9 cellular contexts compared by ENCODE assay signal in the genomic region with DNA sequence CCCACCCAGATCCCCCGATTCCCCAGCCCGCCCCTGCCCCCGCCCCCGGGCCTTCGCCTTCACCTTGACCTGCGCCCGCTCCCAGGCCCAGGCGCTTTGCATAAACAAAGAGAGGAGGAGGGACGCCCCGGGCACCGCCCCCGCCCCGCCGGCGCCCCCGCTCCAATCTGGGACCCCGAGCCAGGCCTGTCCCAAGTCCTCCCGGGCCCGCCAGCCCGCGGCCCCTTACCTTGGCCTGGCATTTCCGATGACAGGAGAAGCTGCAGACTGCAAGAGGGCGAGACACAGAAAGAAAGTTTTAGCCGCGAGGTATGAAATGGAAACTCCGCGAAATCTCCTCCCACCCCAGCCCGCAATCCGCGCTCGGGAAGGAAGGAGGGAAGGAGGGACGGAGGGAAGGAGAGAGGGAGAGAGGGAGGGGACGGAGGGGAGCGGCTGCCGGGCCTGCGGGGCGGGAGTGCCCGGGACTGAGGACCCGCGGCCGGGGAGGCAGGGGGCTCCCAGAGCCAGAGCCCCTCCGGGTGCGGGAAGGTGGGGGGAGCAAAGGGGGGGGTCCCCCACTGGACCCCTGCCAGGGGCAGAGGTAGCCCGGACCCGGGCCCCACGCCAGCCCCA. TPM values are rescaled to one million over a fixed set of nuclear protein-coding genes. Genes with fewer than 3 reads are reported as not detected.
DNase-seq lines count a peak whose midpoint lies in the region; ATAC-seq, FAIRE-seq and TF ChIP-seq lines count a peak whose summit lies in the region.
"Had no signal": no experiment of that assay in that cellular context is flagged by ENCODE, and none has a peak within 500 bp of the region (broad histone marks: within the 10 kb centered on the region; RNA-seq: fewer than 3 reads in every experiment).

No MANE protein-coding gene starts in this region.

- H3K27me3 Mint-ChIP-seq in activated naive CD4-positive, alpha-beta T cell treated with anti-CD3 and anti-CD28 coated beads, Interleukin-2, amount 10 ng/mL, durations not matched to agents 7 days and 5 days, result peaks cover 20% of the 10 kb centered on the region

- peak overlapping the region; percentile 60 for H3K4me3 ChIP-seq in choroid plexus epithelial cell (ENCODE audit: low read depth, low read length)
- peak overlapping the region; percentile 53 to 67 for H3K4me3 ChIP-seq in kidney (ENCODE audit: low read length in 2 of 2)

- CTCF ChIA-PET in activated naive CD4-positive, alpha-beta T cell treated with anti-CD3 and anti-CD28 coated beads, Interleukin-2, amount 10 ng/mL, durations not matched to agents 7 days and 5 days (lab: Charles Lee), result no interaction called here

- no peaks in the 10 kb centered on the region for H3K36me3 ChIP-seq in kidney (ENCODE audit: control insufficient read depth in 1 of 2, insufficient read depth in 2 of 2, low read length in 2 of 2)

- no peaks in the 10 kb centered on the region for H3K4me1 Mint-ChIP-seq in activated naive CD4-positive, alpha-beta T cell treated with anti-CD3 and anti-CD28 coated beads, Interleukin-2, amount 10 ng/mL, durations not matched to agents 7 days and 5 days

- peak overlapping the region; percentile 74 to 85 for H3K27ac ChIP-seq in kidney (ENCODE audit: low read depth in 2 of 2, low read length in 2 of 2)

- no peak for FAIRE-seq in kidney (lab: Jason Lieb, UNC)
- FAIRE-seq: islet of Langerhans had no signal

- no peak overlapping the region for H3K4me3 Mint-ChIP-seq in activated naive CD4-positive, alpha-beta T cell treated with anti-CD3 and anti-CD28 coated beads, Interleukin-2, amount 10 ng/mL, durations not matched to agents 7 days and 5 days

- TF ChIP-seq CTCF in choroid plexus epithelial cell (conservative IDR thresholded peaks at IDR 0.05; ENCODE audit: low read depth, low read length), result no peak
- TF ChIP-seq CTCF in kidney (IDR thresholded peaks at IDR 0.05; ENCODE audit: borderline replicate concordance, extremely low read depth, insufficient read depth), result no peak

- H3K36me3 Mint-ChIP-seq in activated naive CD4-positive, alpha-beta T cell treated with anti-CD3 and anti-CD28 coated beads, Interleukin-2, amount 10 ng/mL, durations not matched to agents 7 days and 5 days, result no peaks in the 10 kb centered on the region

- peaks cover 36 to 37% of the 10 kb centered on the region in 2 donors for H3K4me1 ChIP-seq in kidney (ENCODE audit: control insufficient read depth in 1 of 2, insufficient read depth in 1 of 2, low read depth in 1 of 2, low read length in 2 of 2)

- H3K9me3 ChIP-seq in kidney (ENCODE audit: control insufficient read depth in 1 of 2, low read length in 2 of 2), result no peaks in the 10 kb centered on the region

- peak overlapping the region; percentile 27 to 66 for H3K9ac ChIP-seq in kidney (ENCODE audit: low read length in 2 of 2)

- DNase-seq in HuH-7 (ENCODE audit: low spot score) (peak; percentile 54), choroid plexus epithelial cell (ENCODE audit: low read depth) (no peak), kidney (peak; percentile 83), sciatic nerve (ENCODE audit: low spot score) (peak; percentile 72), putamen (ENCODE audit: low spot score) (no peak)
- DNase-seq in stimulated activated CD8-positive, alpha-beta memory T cell treated with anti-CD3 and anti-CD28 coated beads, Interleukin-4, amount 100 ng/mL, for 48 hours, result no peak
- no peak for DNase-seq in activated naive CD4-positive, alpha-beta T cell treated with anti-CD3 and anti-CD28 coated beads, Interleukin-2, amount 10 ng/mL, durations not matched to agents 7 days and 5 days

- intact Hi-C loops in kidney (cut with DNase I), result no loop called here
- intact Hi-C loops in sciatic nerve (cut with DNase I), result no loop called here

- H3K27ac Mint-ChIP-seq in activated naive CD4-positive, alpha-beta T cell treated with anti-CD3 and anti-CD28 coated beads, Interleukin-2, amount 10 ng/mL, durations not matched to agents 7 days and 5 days, result no peak overlapping the region

- ATAC-seq in sciatic nerve (peak; percentile 65), GM21360 (IDR thresholded peaks at IDR 0.05; ENCODE audit: unreplicated experiment) (no peak)

- no peaks in the 10 kb centered on the region for H3K9me3 Mint-ChIP-seq in activated naive CD4-positive, alpha-beta T cell treated with anti-CD3 and anti-CD28 coated beads, Interleukin-2, amount 10 ng/mL, durations not matched to agents 7 days and 5 days

RNA-seq across cellular contexts. Expression of gene TNS1, which starts 24.2 kb away (rescaled TPM):
- 471 TPM for total RNA-seq in kidney
- 44.8 TPM for polyA plus RNA-seq in kidney (ENCODE audit: insufficient read depth, low read depth, low replicate concordance)
- 703 TPM for total RNA-seq in sciatic nerve

Comparison
In these comparisons a context has a peak if more than half of its experiments do, and no peak if none do; other contexts are left out.
1. DNase-seq: peak in HuH-7 (single experiment), kidney (single experiment) and sciatic nerve (single experiment); none in choroid plexus epithelial cell (single experiment), stimulated activated CD8-positive, alpha-beta memory T cell treated with anti-CD3 and anti-CD28 coated beads, Interleukin-4, amount 100 ng/mL, for 48 hours (single experiment), activated naive CD4-positive, alpha-beta T cell treated with anti-CD3 and anti-CD28 coated beads, Interleukin-2, amount 10 ng/mL, durations not matched to agents 7 days and 5 days (single experiment) and putamen (single experiment).